Comparison of ENCODE assay signal across 21 cellular contexts in the genomic region with DNA sequence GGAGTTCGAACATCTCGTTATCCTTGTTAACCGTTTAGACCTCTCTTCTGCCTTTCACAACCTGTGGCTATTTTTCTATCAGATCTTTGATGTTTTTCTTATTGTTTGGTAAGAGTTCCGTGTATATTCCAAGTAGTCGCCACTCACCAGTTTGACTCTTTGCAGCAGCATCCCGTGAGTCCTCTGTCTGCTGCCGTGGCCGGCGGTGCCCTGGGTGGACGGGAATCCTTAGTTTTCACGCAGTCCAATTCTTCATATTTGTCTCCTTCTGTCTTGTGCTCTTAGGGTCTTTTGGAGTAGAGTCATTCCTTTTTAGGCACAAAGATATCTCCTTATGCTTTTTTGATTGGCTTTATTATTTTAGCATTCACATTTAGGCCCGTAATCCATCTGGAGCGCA.
"Had no signal": no experiment of that assay in that cellular context is flagged by ENCODE, and none has a peak within 500 bp of the region (broad histone marks: within the 10 kb centered on the region; RNA-seq: fewer than 3 reads in every experiment).

No MANE protein-coding gene starts in this region.

- H3K4me3 ChIP-seq: colonic mucosa, heart left ventricle, ovary, right atrium auricular region, sigmoid colon, skin epidermis, stomach, upper lobe of right lung, vagina had no signal

- FAIRE-seq: frontal cortex, islet of Langerhans had no signal

- ATAC-seq: heart left ventricle, upper lobe of right lung had no signal

- H3K4me1 ChIP-seq: colonic mucosa, heart left ventricle, right atrium auricular region, sigmoid colon, stomach, upper lobe of right lung, vagina had no signal

- H3K9me3 ChIP-seq: colonic mucosa, heart left ventricle, ovary, right atrium auricular region, sigmoid colon, stomach, upper lobe of right lung, vagina had no signal

- H3K27ac ChIP-seq: colonic mucosa, heart left ventricle, ovary, right atrium auricular region, sigmoid colon, skin epidermis, stomach, upper lobe of right lung, vagina had no signal

- DNase-seq: cerebellar nuclear complex; colonic mucosa; effector CD4-positive, alpha-beta T cell; endodermal cell; heart left ventricle; hippocampal formation; kidney glomerular epithelial cell; naive B cell; nucleus accumbens; ovary; sigmoid colon; stimulated activated CD4-positive, alpha-beta T cell treated with anti-CD3 and anti-CD28 coated beads, Interleukin-12 subunit alpha, Interleukin-12 subunit beta, amount 100 ng/mL, for 4 hours; stimulated activated naive CD4-positive, alpha-beta T cell; stomach; substantia nigra; upper lobe of right lung had no signal

- H3K36me3 ChIP-seq: colonic mucosa, heart left ventricle, ovary, right atrium auricular region, sigmoid colon, stomach, upper lobe of right lung, vagina had no signal

- H3K4me3 Mint-ChIP-seq: endodermal cell had no signal

- H3K27me3 ChIP-seq: colonic mucosa, ovary, right atrium auricular region, sigmoid colon, upper lobe of right lung, vagina had no signal
